Comparison of ENCODE assay signal across 1 cellular context in the genomic region with DNA sequence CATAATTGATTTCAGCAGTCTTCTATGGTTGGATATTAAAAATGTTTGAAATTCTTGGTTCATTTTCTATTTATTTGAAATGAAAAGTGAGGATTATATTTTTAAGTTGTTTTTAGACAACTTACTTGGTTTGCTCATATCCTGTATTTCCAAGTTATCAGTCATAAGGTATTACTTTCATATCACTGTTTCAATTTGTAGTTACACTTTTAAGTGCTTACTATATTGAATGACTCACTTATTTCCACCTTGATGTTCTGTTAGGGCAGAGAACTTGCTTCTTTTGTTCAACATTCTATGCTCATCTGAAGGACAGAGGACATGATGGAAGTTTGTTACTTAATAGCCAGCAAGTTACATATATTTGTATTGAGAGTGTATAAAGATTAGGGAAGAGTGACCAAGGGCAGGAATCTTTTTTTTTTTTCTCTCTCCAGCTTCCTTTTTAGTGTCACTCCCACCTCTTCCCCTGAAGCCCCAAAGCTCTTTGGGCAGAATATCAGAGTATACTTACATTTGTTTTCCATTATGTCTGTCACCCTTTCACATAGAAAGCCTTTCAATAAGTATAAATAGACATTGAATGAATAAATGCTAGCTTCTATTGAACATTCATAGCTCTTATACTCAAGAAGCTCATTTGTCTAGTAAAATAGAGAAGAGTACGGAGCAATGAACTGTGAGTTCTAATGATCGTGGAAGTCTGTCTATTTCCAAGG.
TF ChIP-seq lines count a peak whose summit lies in the region.

No MANE protein-coding gene starts in this region.

TF ChIP-seq in IMR-90, 13 proteins besides CTCF, POLR2A, EP300 and RAD21 (continued from another document):
- TF ChIP-seq, protein P1, sequence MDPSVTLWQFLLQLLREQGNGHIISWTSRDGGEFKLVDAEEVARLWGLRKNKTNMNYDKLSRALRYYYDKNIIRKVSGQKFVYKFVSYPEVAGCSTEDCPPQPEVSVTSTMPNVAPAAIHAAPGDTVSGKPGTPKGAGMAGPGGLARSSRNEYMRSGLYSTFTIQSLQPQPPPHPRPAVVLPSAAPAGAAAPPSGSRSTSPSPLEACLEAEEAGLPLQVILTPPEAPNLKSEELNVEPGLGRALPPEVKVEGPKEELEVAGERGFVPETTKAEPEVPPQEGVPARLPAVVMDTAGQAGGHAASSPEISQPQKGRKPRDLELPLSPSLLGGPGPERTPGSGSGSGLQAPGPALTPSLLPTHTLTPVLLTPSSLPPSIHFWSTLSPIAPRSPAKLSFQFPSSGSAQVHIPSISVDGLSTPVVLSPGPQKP (IDR thresholded peaks at IDR 0.05; ENCODE audit: borderline replicate concordance, low read depth, low read length) = no peak
- no peak for TF ChIP-seq FOS (IDR thresholded peaks at IDR 0.05; ENCODE audit: low read depth, low read length)
- TF ChIP-seq CHD1 (IDR thresholded peaks at IDR 0.05; ENCODE audit: low read depth, low read length) = no peak
- TF ChIP-seq SMC3 (IDR thresholded peaks at IDR 0.05; ENCODE audit: low read depth, low read length) = no peak
- TF ChIP-seq BHLHE40 (IDR thresholded peaks at IDR 0.05; ENCODE audit: low read depth, low read length) = no peak
- no peak for TF ChIP-seq MAFK (IDR thresholded peaks at IDR 0.05; ENCODE audit: low read depth, low read length)
- TF ChIP-seq MXI1 (IDR thresholded peaks at IDR 0.05; ENCODE audit: borderline replicate concordance, low read depth, low read length) = no peak
- no peak for TF ChIP-seq MAZ (IDR thresholded peaks at IDR 0.05; ENCODE audit: borderline replicate concordance, low read depth, low read length)
- TF ChIP-seq, protein P2, sequence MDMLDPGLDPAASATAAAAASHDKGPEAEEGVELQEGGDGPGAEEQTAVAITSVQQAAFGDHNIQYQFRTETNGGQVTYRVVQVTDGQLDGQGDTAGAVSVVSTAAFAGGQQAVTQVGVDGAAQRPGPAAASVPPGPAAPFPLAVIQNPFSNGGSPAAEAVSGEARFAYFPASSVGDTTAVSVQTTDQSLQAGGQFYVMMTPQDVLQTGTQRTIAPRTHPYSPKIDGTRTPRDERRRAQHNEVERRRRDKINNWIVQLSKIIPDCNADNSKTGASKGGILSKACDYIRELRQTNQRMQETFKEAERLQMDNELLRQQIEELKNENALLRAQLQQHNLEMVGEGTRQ (IDR thresholded peaks at IDR 0.05; ENCODE audit: low read depth, low read length) = no peak
- no peak for TF ChIP-seq RCOR1 (IDR thresholded peaks at IDR 0.05; ENCODE audit: insufficient replicate concordance, low read length)
